Comparison of ENCODE assay signal across 22 cellular contexts in genomic region chr6:92050216-92050615, GRCh38.
DNase-seq lines count a peak whose midpoint lies in the region; TF ChIP-seq lines count a peak whose summit lies in the region.
"Had no signal": no experiment of that assay in that cellular context is flagged by ENCODE, and none has a peak within 500 bp of the region (broad histone marks: within the 10 kb centered on the region; RNA-seq: fewer than 3 reads in every experiment).

No MANE protein-coding gene starts in this region.

- H2BK15ac ChIP-seq in mesendoderm (replicated peaks; ENCODE audit: low read depth): no peak overlapping the region

- no peak overlapping the region for H2BK5ac ChIP-seq in mesendoderm (ENCODE audit: low read length)

- DNase-seq in ELF-1 (ENCODE audit: low read depth, low spot score) (peak; percentile 1), NCI-H446 treated with DMSO at 0.1 percent for 48 hours (lab: John Stamatoyannopoulos, UW) (peak; percentile 7), choroid plexus epithelial cell (ENCODE audit: low read depth) (peak; percentile 4), mesendoderm (peak; percentile 44), immature natural killer cell (no peak), NCI-H1436 treated with DMSO at 0.1 percent for 48 hours (lab: John Stamatoyannopoulos, UW) (no peak), NCI-H1105 treated with DMSO at 0.1 percent for 48 hours (lab: John Stamatoyannopoulos, UW) (no peak)
- DNase-seq in activated naive CD4-positive, alpha-beta T cell treated with anti-CD3 and anti-CD28 coated beads, Interleukin-2, amount 10 ng/mL, durations not matched to agents 7 days and 5 days: no peak
- DNase-seq: Caco-2; CD8-positive, alpha-beta T cell; GF-D8; Kasumi-1; NCI-H1417; NCI-H1694 treated with DMSO at 0.1 percent for 48 hours; NCI-H2081; NCI-H2171; NCI-H526; PC-9; Right ventricle myocardium superior had no signal

- H3K27ac ChIP-seq in mesendoderm (ENCODE audit: low read depth, low read length): no peak overlapping the region
- H3K27ac ChIP-seq: C4-2B, PC-9, SJSA1 had no signal

- no CpG with 5 or more reads among the region's 1 CpG for WGBS in mesendoderm (ENCODE audit: extremely low coverage, insufficient coverage, low lambda C conversion rate)

- H3K27me3 ChIP-seq in mesendoderm (ENCODE audit: insufficient read depth, low read length, poor library complexity): no peaks in the 10 kb centered on the region
- H3K27me3 ChIP-seq: SJSA1 had no signal

- H3K18ac ChIP-seq in mesendoderm (ENCODE audit: low read length): no peak overlapping the region

- no peak overlapping the region for H2BK120ac ChIP-seq in mesendoderm (ENCODE audit: low read depth, low read length)

- H3K4me2 ChIP-seq in mesendoderm (ENCODE audit: low read length): no peak overlapping the region
- H3K4me2 ChIP-seq: PC-9 had no signal

- peaks cover 3 to 16% (median 9%) of the 10 kb centered on the region in 6 donors for H3K9me3 Mint-ChIP-seq in immature natural killer cell
- peaks cover 1% of the 10 kb centered on the region for H3K9me3 Mint-ChIP-seq in activated naive CD4-positive, alpha-beta T cell treated with anti-CD3 and anti-CD28 coated beads, Interleukin-2, amount 10 ng/mL, durations not matched to agents 7 days and 5 days

- H3K27me3 Mint-ChIP-seq in immature natural killer cell (ENCODE audit: low read depth in 3 of 3): no peaks in the 10 kb centered on the region
- no peaks in the 10 kb centered on the region for H3K27me3 Mint-ChIP-seq in activated naive CD4-positive, alpha-beta T cell treated with anti-CD3 and anti-CD28 coated beads, Interleukin-2, amount 10 ng/mL, durations not matched to agents 7 days and 5 days

- H3K36me3 ChIP-seq in mesendoderm (ENCODE audit: control insufficient read depth, insufficient read depth, low read length): no peaks in the 10 kb centered on the region
- H3K36me3 ChIP-seq: SJSA1 had no signal

- no peak overlapping the region for H3K9ac ChIP-seq in mesendoderm (ENCODE audit: low read length)

- TF ChIP-seq CTCF in choroid plexus epithelial cell (conservative IDR thresholded peaks at IDR 0.05; ENCODE audit: low read depth, low read length): no peak

- H2AK5ac ChIP-seq in mesendoderm (ENCODE audit: low read length): no peak overlapping the region

- no peaks in the 10 kb centered on the region for H3K36me3 Mint-ChIP-seq in immature natural killer cell
- H3K36me3 Mint-ChIP-seq in activated naive CD4-positive, alpha-beta T cell treated with anti-CD3 and anti-CD28 coated beads, Interleukin-2, amount 10 ng/mL, durations not matched to agents 7 days and 5 days: no peaks in the 10 kb centered on the region
- H3K36me3 Mint-ChIP-seq: CD8-positive, alpha-beta T cell had no signal

- H4K5ac ChIP-seq in mesendoderm (ENCODE audit: low read length): no peak overlapping the region

- H3K23ac ChIP-seq in mesendoderm (ENCODE audit: low read length): no peak overlapping the region

- CTCF ChIA-PET in activated naive CD4-positive, alpha-beta T cell treated with anti-CD3 and anti-CD28 coated beads, Interleukin-2, amount 10 ng/mL, durations not matched to agents 7 days and 5 days (lab: Charles Lee): no interaction called here

- H3K4ac ChIP-seq in mesendoderm (ENCODE audit: low read depth, low read length): no peak overlapping the region

- H3K4me3 Mint-ChIP-seq in immature natural killer cell: no peak overlapping the region
- H3K4me3 Mint-ChIP-seq in activated naive CD4-positive, alpha-beta T cell treated with anti-CD3 and anti-CD28 coated beads, Interleukin-2, amount 10 ng/mL, durations not matched to agents 7 days and 5 days: no peak overlapping the region
- H3K4me3 Mint-ChIP-seq: CD8-positive, alpha-beta T cell had no signal

- H3K4me1 Mint-ChIP-seq in immature natural killer cell: no peaks in the 10 kb centered on the region
- no peaks in the 10 kb centered on the region for H3K4me1 Mint-ChIP-seq in activated naive CD4-positive, alpha-beta T cell treated with anti-CD3 and anti-CD28 coated beads, Interleukin-2, amount 10 ng/mL, durations not matched to agents 7 days and 5 days

- no peaks in the 10 kb centered on the region for H3K79me1 ChIP-seq in mesendoderm (ENCODE audit: low read length)

- H3K27ac Mint-ChIP-seq in immature natural killer cell: no peak overlapping the region
- H3K27ac Mint-ChIP-seq in activated naive CD4-positive, alpha-beta T cell treated with anti-CD3 and anti-CD28 coated beads, Interleukin-2, amount 10 ng/mL, durations not matched to agents 7 days and 5 days: no peak overlapping the region
- H3K27ac Mint-ChIP-seq: CD8-positive, alpha-beta T cell had no signal

- H3K79me2 ChIP-seq in mesendoderm (ENCODE audit: control insufficient read depth, insufficient read depth, low read length): no peaks in the 10 kb centered on the region

- no peak overlapping the region for H3K56ac ChIP-seq in mesendoderm (ENCODE audit: low read length)

- H4K8ac ChIP-seq in mesendoderm (ENCODE audit: low read depth, low read length): peak overlapping the region; percentile 56

- H3K4me1 ChIP-seq in mesendoderm (ENCODE audit: control insufficient read depth, low read depth, low read length): no peaks in the 10 kb centered on the region
- H3K4me1 ChIP-seq: Caco-2, SJSA1 had no signal

- no peak overlapping the region for H3K4me3 ChIP-seq in choroid plexus epithelial cell (ENCODE audit: low read depth, low read length)
- H3K4me3 ChIP-seq in mesendoderm (ENCODE audit: low read length): no peak overlapping the region
- H3K4me3 ChIP-seq: K562, PC-9, SJSA1 had no signal

Comparison
In these comparisons a context has a peak if more than half of its experiments do, and no peak if none do; other contexts are left out.
1. DNase-seq: peak in ELF-1 (single experiment), NCI-H446 treated with DMSO at 0.1 percent for 48 hours (single experiment), choroid plexus epithelial cell (single experiment) and mesendoderm (single experiment); none in immature natural killer cell (0 of 3), NCI-H1436 treated with DMSO at 0.1 percent for 48 hours (single experiment), NCI-H1105 treated with DMSO at 0.1 percent for 48 hours (single experiment) and activated naive CD4-positive, alpha-beta T cell treated with anti-CD3 and anti-CD28 coated beads, Interleukin-2, amount 10 ng/mL, durations not matched to agents 7 days and 5 days (single experiment).